In the genomic region with DNA sequence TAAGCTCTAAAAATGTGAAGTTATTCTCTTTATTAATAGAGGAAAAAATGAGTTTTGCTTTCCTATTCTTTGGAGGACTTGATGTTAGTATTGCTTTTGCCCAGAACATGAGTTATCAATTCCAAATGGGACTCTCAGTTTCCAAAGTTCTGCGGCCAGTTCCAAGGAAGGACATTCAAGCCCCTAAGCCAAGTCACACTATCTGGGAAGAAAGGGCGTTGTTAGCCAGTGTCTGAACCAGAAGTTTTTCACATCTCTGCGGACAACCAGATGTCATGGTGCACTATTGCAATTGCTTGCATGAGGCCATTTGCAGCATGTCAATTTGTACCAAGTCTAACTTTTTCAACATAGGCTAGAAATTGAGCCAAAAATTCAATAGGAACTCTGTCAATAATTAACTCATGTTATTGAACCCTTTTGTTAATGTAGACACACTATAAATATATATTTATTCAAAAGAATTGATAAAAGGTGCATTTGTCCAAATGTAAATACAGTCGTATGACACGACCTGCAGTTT, we compare ENCODE assay signal across 26 cellular contexts.
"Had no signal": no experiment of that assay in that cellular context is flagged by ENCODE, and none has a peak within 500 bp of the region (broad histone marks: within the 10 kb centered on the region; RNA-seq: fewer than 3 reads in every experiment).

No MANE protein-coding gene starts in this region.

- H3K9me3 Mint-ChIP-seq: activated B cell treated with CpG ODN at 0.5 μM for 24 hours; activated CD4-positive, alpha-beta T cell treated with anti-CD3 and anti-CD28 coated beads, Interleukin-2, amount 10 ng/mL, durations not matched to agents 24 days and 14 days; activated naive CD4-positive, alpha-beta T cell treated with anti-CD3 and anti-CD28 coated beads for 36 hours; activated T-helper 17 cell treated with anti-CD3 and anti-CD28 coated beads, Interleukin-2, amount 50 U/mL, for 72 hours had no signal

- H3K4me1 Mint-ChIP-seq: activated B cell treated with CpG ODN at 0.5 μM for 24 hours; activated CD4-positive, alpha-beta T cell treated with anti-CD3 and anti-CD28 coated beads, Interleukin-2, amount 10 ng/mL, durations not matched to agents 24 days and 14 days; activated CD8-positive, alpha-beta memory T cell treated with anti-CD3 and anti-CD28 coated beads, Interleukin-2, amount 10 ng/mL, durations not matched to agents 7 days and 5 days; activated T-helper 17 cell treated with anti-CD3 and anti-CD28 coated beads, Interleukin-2, amount 50 U/mL, for 72 hours; T-cell had no signal

- H3K27me3 Mint-ChIP-seq: activated B cell treated with CpG ODN at 0.5 μM for 24 hours; activated naive CD8-positive, alpha-beta T cell; activated T-helper 17 cell treated with anti-CD3 and anti-CD28 coated beads, Interleukin-2, amount 50 U/mL, for 72 hours had no signal

- DNase-seq: activated B cell treated with CpG ODN at 0.5 μM for 24 hours; activated CD4-positive, alpha-beta T cell treated with anti-CD3 and anti-CD28 coated beads for 1 hour; activated CD4-positive, alpha-beta T cell treated with anti-CD3 and anti-CD28 coated beads, Interleukin-2, amount 10 ng/mL, durations not matched to agents 24 days and 14 days; activated CD4-positive, alpha-beta T cell treated with anti-CD3 and anti-CD28 coated beads, Interleukin-2, amount 50 U/mL, for 48 hours; activated CD8-positive, alpha-beta memory T cell treated with anti-CD3 and anti-CD28 coated beads, Interleukin-2, amount 10 ng/mL, durations not matched to agents 7 days and 5 days; activated gamma-delta T cell; activated naive CD4-positive, alpha-beta T cell treated with anti-CD3 and anti-CD28 coated beads for 36 hours; activated T-cell treated with anti-CD3 and anti-CD28 coated beads, Interleukin-2, amount 50 U/mL, for 48 hours; amygdala; caudate nucleus; NCI-H1092; NCI-H1417; NCI-H2029; NCI-H345; NCI-H510A; NCI-H526 treated with DMSO at 0.1 percent for 48 hours; PC-3; SIG-M5; T-cell; T-helper 2 cell; T1000 had no signal

- FAIRE-seq: RCC 7860, TTC549 had no signal

- H3K27ac Mint-ChIP-seq: activated B cell treated with CpG ODN at 0.5 μM for 24 hours; activated CD4-positive, alpha-beta T cell treated with anti-CD3 and anti-CD28 coated beads, Interleukin-2, amount 10 ng/mL, durations not matched to agents 24 days and 14 days; activated CD8-positive, alpha-beta memory T cell treated with anti-CD3 and anti-CD28 coated beads, Interleukin-2, amount 10 ng/mL, durations not matched to agents 7 days and 5 days; activated naive CD4-positive, alpha-beta T cell treated with anti-CD3 and anti-CD28 coated beads for 36 hours; activated naive CD8-positive, alpha-beta T cell; activated T-helper 17 cell treated with anti-CD3 and anti-CD28 coated beads, Interleukin-2, amount 50 U/mL, for 72 hours; T-cell had no signal

- H3K36me3 Mint-ChIP-seq: activated CD8-positive, alpha-beta memory T cell treated with anti-CD3 and anti-CD28 coated beads, Interleukin-2, amount 10 ng/mL, durations not matched to agents 7 days and 5 days; activated naive CD8-positive, alpha-beta T cell; T-cell had no signal

- ATAC-seq: activated CD8-positive, alpha-beta memory T cell treated with anti-CD3 and anti-CD28 coated beads, Interleukin-2, amount 10 ng/mL, durations not matched to agents 7 days and 5 days; activated T-helper 17 cell treated with anti-CD3 and anti-CD28 coated beads, Interleukin-2, amount 50 U/mL, for 72 hours; PC-3; T-cell had no signal

- H3K4me3 Mint-ChIP-seq: activated B cell treated with CpG ODN at 0.5 μM for 24 hours; activated CD4-positive, alpha-beta T cell treated with anti-CD3 and anti-CD28 coated beads, Interleukin-2, amount 10 ng/mL, durations not matched to agents 24 days and 14 days; activated CD8-positive, alpha-beta memory T cell treated with anti-CD3 and anti-CD28 coated beads, Interleukin-2, amount 10 ng/mL, durations not matched to agents 7 days and 5 days; activated naive CD4-positive, alpha-beta T cell treated with anti-CD3 and anti-CD28 coated beads for 36 hours; activated naive CD8-positive, alpha-beta T cell; activated T-helper 17 cell treated with anti-CD3 and anti-CD28 coated beads, Interleukin-2, amount 50 U/mL, for 72 hours; T-cell had no signal

- H3K27ac ChIP-seq: KMS-11 had no signal
